1 cellular context compared by ENCODE assay signal in the genomic region with DNA sequence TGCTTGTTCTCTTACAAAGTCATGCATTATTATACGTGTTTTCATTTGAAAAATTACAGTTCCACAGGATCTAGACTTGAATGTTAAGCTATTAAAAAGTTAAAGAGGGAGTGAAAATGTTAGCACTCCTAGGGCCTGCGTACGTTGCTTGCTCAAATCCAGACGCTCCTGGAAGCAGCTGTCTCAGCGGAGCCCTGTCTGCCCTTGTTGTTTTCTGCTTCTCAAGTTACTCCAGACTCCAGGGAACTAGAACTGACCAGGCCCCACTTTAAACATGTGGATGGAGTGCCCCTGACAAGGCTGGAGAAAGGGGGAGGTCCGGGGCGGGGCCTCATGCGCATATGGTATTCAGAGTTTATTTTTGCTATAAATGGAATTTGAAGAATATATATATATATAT.
TF ChIP-seq lines count a peak whose summit lies in the region.

No MANE protein-coding gene starts in this region.

TF ChIP-seq in WTC11, 78 proteins besides CTCF, POLR2A, EP300 and RAD21 (continued from another document):
- TF ChIP-seq, protein P1, sequence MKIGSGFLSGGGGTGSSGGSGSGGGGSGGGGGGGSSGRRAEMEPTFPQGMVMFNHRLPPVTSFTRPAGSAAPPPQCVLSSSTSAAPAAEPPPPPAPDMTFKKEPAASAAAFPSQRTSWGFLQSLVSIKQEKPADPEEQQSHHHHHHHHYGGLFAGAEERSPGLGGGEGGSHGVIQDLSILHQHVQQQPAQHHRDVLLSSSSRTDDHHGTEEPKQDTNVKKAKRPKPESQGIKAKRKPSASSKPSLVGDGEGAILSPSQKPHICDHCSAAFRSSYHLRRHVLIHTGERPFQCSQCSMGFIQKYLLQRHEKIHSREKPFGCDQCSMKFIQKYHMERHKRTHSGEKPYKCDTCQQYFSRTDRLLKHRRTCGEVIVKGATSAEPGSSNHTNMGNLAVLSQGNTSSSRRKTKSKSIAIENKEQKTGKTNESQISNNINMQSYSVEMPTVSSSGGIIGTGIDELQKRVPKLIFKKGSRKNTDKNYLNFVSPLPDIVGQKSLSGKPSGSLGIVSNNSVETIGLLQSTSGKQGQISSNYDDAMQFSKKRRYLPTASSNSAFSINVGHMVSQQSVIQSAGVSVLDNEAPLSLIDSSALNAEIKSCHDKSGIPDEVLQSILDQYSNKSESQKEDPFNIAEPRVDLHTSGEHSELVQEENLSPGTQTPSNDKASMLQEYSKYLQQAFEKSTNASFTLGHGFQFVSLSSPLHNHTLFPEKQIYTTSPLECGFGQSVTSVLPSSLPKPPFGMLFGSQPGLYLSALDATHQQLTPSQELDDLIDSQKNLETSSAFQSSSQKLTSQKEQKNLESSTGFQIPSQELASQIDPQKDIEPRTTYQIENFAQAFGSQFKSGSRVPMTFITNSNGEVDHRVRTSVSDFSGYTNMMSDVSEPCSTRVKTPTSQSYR (CRISPR knock-in tag; IDR thresholded peaks at IDR 0.05): no peak
- TF ChIP-seq EMX1 (CRISPR knock-in tag; IDR thresholded peaks at IDR 0.05) (no peak), ATF1 (CRISPR knock-in tag; IDR thresholded peaks at IDR 0.05) (no peak), ZNF532 (CRISPR knock-in tag; IDR thresholded peaks at IDR 0.05; ENCODE audit: borderline replicate concordance) (no peak), E2F5 (CRISPR knock-in tag; IDR thresholded peaks at IDR 0.05) (no peak), NFATC4 (CRISPR knock-in tag; IDR thresholded peaks at IDR 0.05) (no peak), ATF6 (CRISPR knock-in tag; IDR thresholded peaks at IDR 0.05) (no peak), CREB1 (CRISPR knock-in tag; IDR thresholded peaks at IDR 0.05) (no peak)
- TF ChIP-seq, protein P2, sequence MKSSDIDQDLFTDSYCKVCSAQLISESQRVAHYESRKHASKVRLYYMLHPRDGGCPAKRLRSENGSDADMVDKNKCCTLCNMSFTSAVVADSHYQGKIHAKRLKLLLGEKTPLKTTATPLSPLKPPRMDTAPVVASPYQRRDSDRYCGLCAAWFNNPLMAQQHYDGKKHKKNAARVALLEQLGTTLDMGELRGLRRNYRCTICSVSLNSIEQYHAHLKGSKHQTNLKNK (CRISPR knock-in tag; IDR thresholded peaks at IDR 0.05): no peak
